In the genomic region with DNA sequence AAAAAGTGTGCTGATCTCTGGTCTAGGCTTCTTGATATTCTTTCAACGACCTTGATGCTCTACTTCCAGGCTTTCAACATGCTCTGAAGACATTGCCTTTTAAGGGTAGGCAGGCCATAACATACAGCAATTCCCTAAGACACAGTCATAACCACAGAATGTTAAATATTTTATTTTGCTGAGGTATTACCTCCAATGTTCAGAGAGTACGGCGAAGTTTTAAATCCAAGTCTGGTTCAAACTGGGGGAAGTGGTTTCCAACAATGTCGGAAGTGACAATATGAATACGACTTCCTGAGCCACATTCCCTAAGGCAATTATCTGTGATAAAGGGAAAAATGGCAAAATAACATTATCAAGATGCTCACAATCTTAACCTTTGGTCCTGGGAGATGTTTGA, we compare ENCODE assay signal across 16 cellular contexts.
DNase-seq lines count a peak whose midpoint lies in the region; ATAC-seq and TF ChIP-seq lines count a peak whose summit lies in the region.
"Had no signal": no experiment of that assay in that cellular context is flagged by ENCODE, and none has a peak within 500 bp of the region (broad histone marks: within the 10 kb centered on the region; RNA-seq: fewer than 3 reads in every experiment).

No MANE protein-coding gene starts in this region.

- no peak overlapping the region for H3K9ac ChIP-seq in GM23248
- H3K9ac ChIP-seq in SK-N-SH, result no peak overlapping the region
- H3K9ac ChIP-seq in fibroblast of lung (ENCODE audit: insufficient read depth, low read length), result no peak overlapping the region

- DNase-seq in GM23248, result peak; percentile 72
- no peak for DNase-seq in SK-N-SH
- peak; percentile 93 to 96 for DNase-seq in fibroblast of lung (ENCODE audit: low read depth in 2 of 2)
- DNase-seq in renal cortical epithelial cell (ENCODE audit: low read depth), result peak; percentile 65
- no peak for DNase-seq in activated gamma-delta T cell treated with Interleukin-2 at 50 U/mL for 16 hours
- no peak for DNase-seq in activated naive CD8-positive, alpha-beta T cell treated with anti-CD3 and anti-CD28 coated beads, Interleukin-2, amount 50 U/mL, for 24 hours
- DNase-seq in COLO829 (ENCODE audit: low spot score), result no peak
- DNase-seq in CD8-positive, alpha-beta memory T cell, result no peak
- DNase-seq: activated gamma-delta T cell; retina; stimulated activated CD4-positive, alpha-beta T cell treated with anti-CD3 and anti-CD28 coated beads, Interleukin-2, amount 100 ng/mL, for 24 hours; stimulated activated CD8-positive, alpha-beta memory T cell treated with anti-CD3 and anti-CD28 coated beads, Interleukin-4, amount 100 ng/mL, for 48 hours had no signal

- no peaks in the 10 kb centered on the region for H3K27me3 Mint-ChIP-seq in activated naive CD8-positive, alpha-beta T cell treated with anti-CD3 and anti-CD28 coated beads, Interleukin-2, amount 50 U/mL, for 24 hours
- no peaks in the 10 kb centered on the region for H3K27me3 Mint-ChIP-seq in CD8-positive, alpha-beta memory T cell
- H3K27me3 Mint-ChIP-seq: natural killer cell treated with Interleukin-12 subunit alpha and Interleukin-12 subunit beta and Interleukin-15 and Interleukin-18, amount 100 ng/mL, for 72 hours had no signal

- no peaks in the 10 kb centered on the region for H3K9me3 Mint-ChIP-seq in activated naive CD8-positive, alpha-beta T cell treated with anti-CD3 and anti-CD28 coated beads, Interleukin-2, amount 50 U/mL, for 24 hours
- peaks cover 4 to 25% (median 6%) of the 10 kb centered on the region in 5 donors for H3K9me3 Mint-ChIP-seq in CD8-positive, alpha-beta memory T cell

- ATAC-seq in activated naive CD8-positive, alpha-beta T cell treated with anti-CD3 and anti-CD28 coated beads, Interleukin-2, amount 50 U/mL, for 24 hours, result no peak
- ATAC-seq: natural killer cell treated with Interleukin-12 subunit alpha and Interleukin-12 subunit beta and Interleukin-15 and Interleukin-18, amount 100 ng/mL, for 72 hours had no signal

- 7 to 11% methylated on average over 5 of the region's 5 CpGs for WGBS in GM23248 (ENCODE audit: low coverage in 1 of 2, low lambda C conversion rate in 2 of 2, missing lambda C conversion rate in 2 of 2), 2 experiments
- 28% methylated on average over 5 of the region's 5 CpGs for WGBS in SK-N-SH (ENCODE audit: low lambda C conversion rate)

- POLR2A ChIA-PET in SK-N-SH (lab: Yijun Ruan, JAX), result no interaction called here
- POLR2A ChIA-PET in CD8-positive, alpha-beta memory T cell (lab: Charles Lee), result no interaction called here

- H3K9me2 ChIP-seq in GM23248 (ENCODE audit: insufficient read depth), result no peaks in the 10 kb centered on the region
- no peaks in the 10 kb centered on the region for H3K9me2 ChIP-seq in SK-N-SH

- H3K27me3 ChIP-seq in GM23248 (replicated peaks; ENCODE audit: insufficient read depth) (no peaks in the 10 kb centered on the region), SK-N-SH (ENCODE audit: insufficient read depth) (no peaks in the 10 kb centered on the region), fibroblast of lung (ENCODE audit: control insufficient read depth, insufficient read depth, low read length) (no peaks in the 10 kb centered on the region)
- H3K27me3 ChIP-seq in CD8-positive, alpha-beta memory T cell (ENCODE audit: insufficient read depth, low read length, poor library complexity, severe bottlenecking), result no peaks in the 10 kb centered on the region

- no peak overlapping the region for H3K27ac Mint-ChIP-seq in activated naive CD8-positive, alpha-beta T cell treated with anti-CD3 and anti-CD28 coated beads, Interleukin-2, amount 50 U/mL, for 24 hours
- no peak overlapping the region for H3K27ac Mint-ChIP-seq in CD8-positive, alpha-beta memory T cell
- H3K27ac Mint-ChIP-seq: CD14-positive monocyte; natural killer cell treated with Interleukin-12 subunit alpha and Interleukin-12 subunit beta and Interleukin-15 and Interleukin-18, amount 100 ng/mL, for 72 hours had no signal

- H3K4me3 Mint-ChIP-seq in activated naive CD8-positive, alpha-beta T cell treated with anti-CD3 and anti-CD28 coated beads, Interleukin-2, amount 50 U/mL, for 24 hours, result no peak overlapping the region
- no peak overlapping the region for H3K4me3 Mint-ChIP-seq in CD8-positive, alpha-beta memory T cell
- H3K4me3 Mint-ChIP-seq: CD14-positive monocyte; natural killer cell treated with Interleukin-12 subunit alpha and Interleukin-12 subunit beta and Interleukin-15 and Interleukin-18, amount 100 ng/mL, for 72 hours had no signal

- TF ChIP-seq CTCF in SK-N-SH (IDR thresholded peaks at IDR 0.05), result no peak
- no peak for TF ChIP-seq CTCF in fibroblast of lung (conservative IDR thresholded peaks at IDR 0.05 in 1 of 2, IDR thresholded peaks at IDR 0.05 in 1 of 2; ENCODE audit: low read depth in 1 of 2, low read length in 2 of 2)

- H3K36me3 Mint-ChIP-seq in activated naive CD8-positive, alpha-beta T cell treated with anti-CD3 and anti-CD28 coated beads, Interleukin-2, amount 50 U/mL, for 24 hours (ENCODE audit: low read depth), result no peaks in the 10 kb centered on the region
- H3K36me3 Mint-ChIP-seq in CD8-positive, alpha-beta memory T cell, result no peaks in the 10 kb centered on the region
- H3K36me3 Mint-ChIP-seq: CD14-positive monocyte; natural killer cell treated with Interleukin-12 subunit alpha and Interleukin-12 subunit beta and Interleukin-15 and Interleukin-18, amount 100 ng/mL, for 72 hours had no signal

- no peaks in the 10 kb centered on the region for H3K4me1 Mint-ChIP-seq in activated naive CD8-positive, alpha-beta T cell treated with anti-CD3 and anti-CD28 coated beads, Interleukin-2, amount 50 U/mL, for 24 hours
- no peaks in the 10 kb centered on the region for H3K4me1 Mint-ChIP-seq in CD8-positive, alpha-beta memory T cell
- H3K4me1 Mint-ChIP-seq: CD14-positive monocyte had no signal

- H3K4me1 ChIP-seq in GM23248 (ENCODE audit: insufficient read depth) (peaks cover 48% of the 10 kb centered on the region), SK-N-SH (ENCODE audit: control insufficient read depth in 1 of 2, insufficient read depth in 2 of 2, low read depth in 1 of 2, low read length in 1 of 2) (peaks cover 5 to 29% of the 10 kb centered on the region in 2 experiments), fibroblast of lung (ENCODE audit: control insufficient read depth, extremely low read depth, insufficient read depth, low read length) (no peaks in the 10 kb centered on the region)
- H3K4me1 ChIP-seq in CD8-positive, alpha-beta memory T cell (ENCODE audit: insufficient read depth, low read length), result no peaks in the 10 kb centered on the region

- in situ Hi-C loops in GM23248 (cut with MboI), result no loop called here

- H3K79me2 ChIP-seq in GM23248 (ENCODE audit: insufficient read depth) (no peaks in the 10 kb centered on the region), SK-N-SH (ENCODE audit: insufficient read depth) (no peaks in the 10 kb centered on the region), fibroblast of lung (ENCODE audit: control insufficient read depth, insufficient read depth, low read length) (no peaks in the 10 kb centered on the region)

- H3K36me3 ChIP-seq in GM23248 (ENCODE audit: low read depth), result no peaks in the 10 kb centered on the region
- H3K36me3 ChIP-seq in SK-N-SH (replicated peaks in 1 of 2; ENCODE audit: control insufficient read depth in 1 of 2, insufficient read depth in 2 of 2, low read length in 1 of 2), result no peaks in the 10 kb centered on the region
- no peaks in the 10 kb centered on the region for H3K36me3 ChIP-seq in fibroblast of lung (ENCODE audit: control insufficient read depth, insufficient read depth, low read length)
- no peaks in the 10 kb centered on the region for H3K36me3 ChIP-seq in CD8-positive, alpha-beta memory T cell (ENCODE audit: insufficient read depth, low read length)
- H3K36me3 ChIP-seq: thoracic aorta had no signal

- H3F3A ChIP-seq in GM23248 (ENCODE audit: insufficient read depth) (peaks cover 36% of the 10 kb centered on the region), SK-N-SH (replicated peaks; ENCODE audit: insufficient read depth) (peaks cover 23% of the 10 kb centered on the region)

- H2AFZ ChIP-seq in GM23248, result peak overlapping the region; percentile 56
- H2AFZ ChIP-seq in SK-N-SH (ENCODE audit: low read depth), result peak overlapping the region; percentile 61
- H2AFZ ChIP-seq in fibroblast of lung (ENCODE audit: low read length), result peak overlapping the region; percentile 31

- CTCF ChIA-PET in SK-N-SH (lab: Yijun Ruan, JAX), result no interaction called here
- CTCF ChIA-PET in CD8-positive, alpha-beta memory T cell (lab: Charles Lee), result no interaction called here

- H4K20me1 ChIP-seq in GM23248 (ENCODE audit: insufficient read depth) (no peaks in the 10 kb centered on the region), SK-N-SH (ENCODE audit: insufficient read depth) (no peaks in the 10 kb centered on the region), fibroblast of lung (ENCODE audit: control insufficient read depth, extremely low read depth, insufficient read depth, low read length) (no peaks in the 10 kb centered on the region)

- H3K4me2 ChIP-seq in GM23248 (ENCODE audit: unreplicated experiment) (peak overlapping the region; percentile 9), SK-N-SH (no peak overlapping the region; the same call in 1 of the 2 replicates), fibroblast of lung (ENCODE audit: extremely low read depth, insufficient read depth, low read length) (no peak overlapping the region)

- no peak for TF ChIP-seq RAD21 in SK-N-SH (IDR thresholded peaks at IDR 0.05; ENCODE audit: low read length)

- H3K4me3 ChIP-seq in GM23248, result no peak overlapping the region
- H3K4me3 ChIP-seq in SK-N-SH (ENCODE audit: low read depth in 2 of 2, low read length in 1 of 2), result no peak overlapping the region
- H3K4me3 ChIP-seq in fibroblast of lung (replicated peaks in 1 of 4; ENCODE audit: control extremely low read depth in 1 of 4, insufficient read depth in 1 of 4, low read depth in 3 of 4, low read length in 4 of 4), result no peak overlapping the region
- no peak overlapping the region for H3K4me3 ChIP-seq in CD8-positive, alpha-beta memory T cell (ENCODE audit: low read length)
- H3K4me3 ChIP-seq: lung, thoracic aorta had no signal

- H3K27ac ChIP-seq in GM23248, result peak overlapping the region; percentile 59
- peak overlapping the region; percentile 64 to 80; a peak in 3 of 4 replicates for H3K27ac ChIP-seq in SK-N-SH (ENCODE audit: low read depth in 2 of 2, low read length in 1 of 2)
- peak overlapping the region; percentile 12 for H3K27ac ChIP-seq in fibroblast of lung (ENCODE audit: insufficient read depth, low read length)
- no peak overlapping the region for H3K27ac ChIP-seq in CD8-positive, alpha-beta memory T cell (ENCODE audit: low read depth, low read length)
- H3K27ac ChIP-seq: thoracic aorta had no signal

- no peaks in the 10 kb centered on the region for H3K9me3 ChIP-seq in GM23248 (ENCODE audit: low read depth)
- H3K9me3 ChIP-seq in SK-N-SH, result no peaks in the 10 kb centered on the region
- H3K9me3 ChIP-seq in fibroblast of lung (ENCODE audit: control insufficient read depth, insufficient read depth, low read depth, low read length), result no peaks in the 10 kb centered on the region
- no peaks in the 10 kb centered on the region for H3K9me3 ChIP-seq in CD8-positive, alpha-beta memory T cell (ENCODE audit: low read length)
- H3K9me3 ChIP-seq: thoracic aorta had no signal

- peak in 1 of 2 experiments; percentile 77; a peak in 2 of 4 replicates for TF ChIP-seq EP300 in SK-N-SH (IDR thresholded peaks at IDR 0.05; ENCODE audit: borderline replicate concordance in 1 of 2, low read depth in 1 of 2, low read length in 1 of 2)

TF ChIP-seq in SK-N-SH, 30 proteins besides CTCF, POLR2A, EP300 and RAD21 (continues in another document):
- TF ChIP-seq GATA2 (CRISPR knock-in tag; IDR thresholded peaks at IDR 0.05), result no peak

Comparison
In these comparisons a context has a peak if more than half of its experiments do, and no peak if none do; other contexts are left out.
1. DNase-seq: peak in GM23248 (single experiment), fibroblast of lung (2 of 2) and renal cortical epithelial cell (single experiment); none in SK-N-SH (single experiment), activated gamma-delta T cell treated with Interleukin-2 at 50 U/mL for 16 hours (single experiment), activated naive CD8-positive, alpha-beta T cell treated with anti-CD3 and anti-CD28 coated beads, Interleukin-2, amount 50 U/mL, for 24 hours (single experiment), COLO829 (single experiment) and CD8-positive, alpha-beta memory T cell (0 of 5).
2. Peak in every context shown above with its lines, with median percentiles within 50 percentile points of each other: H2AFZ ChIP-seq.